ENCODE assay signal across 1 cellular context in genomic region chrX:16578218-16578617, GRCh38.
TF ChIP-seq lines count a peak whose summit lies in the region.

No MANE protein-coding gene starts in this region.

TF ChIP-seq in GM23338, 12 proteins besides CTCF, POLR2A, EP300 and RAD21 (continued from another document):
- no peak for TF ChIP-seq ETS1 (IDR thresholded peaks at IDR 0.05)
